In genomic region chr9:135279385-135279784, GRCh38 we compare ENCODE assay signal across 24 cellular contexts.
DNase-seq lines count a peak whose midpoint lies in the region; FAIRE-seq and TF ChIP-seq lines count a peak whose summit lies in the region.
"Had no signal": no experiment of that assay in that cellular context is flagged by ENCODE, and none has a peak within 500 bp of the region (broad histone marks: within the 10 kb centered on the region; RNA-seq: fewer than 3 reads in every experiment).

No MANE protein-coding gene starts in this region.

- H3K27me3 ChIP-seq in BLaER1 treated with 17β-estradiol and CSF1 and Interleukin-3, amounts not matched to agents 10 nM and 100 nM: peaks cover 0 to 32% (median 0%) of the 10 kb centered on the region in 11 experiments; a peak in 7 of 22 replicates
- H3K27me3 ChIP-seq in H1 (replicated peaks in 1 of 4; ENCODE audit: control insufficient read depth in 3 of 4, extremely low read depth in 1 of 4, insufficient read depth in 3 of 4, low read length in 3 of 4) (no peaks in the 10 kb centered on the region; a peak in 1 of 7 replicates), neuronal stem cell (ENCODE audit: control insufficient read depth in 3 of 3, insufficient read depth in 3 of 3, low read depth in 1 of 3, low read length in 3 of 3) (peaks cover 0 to 5% (median 0%) of the 10 kb centered on the region in 3 experiments), uterus (no peaks in the 10 kb centered on the region)
- H3K27me3 ChIP-seq: BE2C had no signal

- H2BK5ac ChIP-seq in H1 (ENCODE audit: low read depth, low read length) (no peak overlapping the region), neuronal stem cell (ENCODE audit: low read length) (peak overlapping the region; percentile 83)

- H2AK5ac ChIP-seq in H1 (ENCODE audit: low read depth, low read length): no peak overlapping the region
- H2AK5ac ChIP-seq in neuronal stem cell (ENCODE audit: low read depth, low read length): peak overlapping the region; percentile 74

- peaks cover 6% of the 10 kb centered on the region for H3K4me1 Mint-ChIP-seq in MCF 10A (ENCODE audit: insufficient read depth, unreplicated experiment)
- H3K4me1 Mint-ChIP-seq: CD14-positive monocyte; CD4-positive, alpha-beta memory T cell; CD4-positive, CD25-positive, alpha-beta regulatory T cell; CD8-positive, alpha-beta memory T cell had no signal

- H3K9me3 Mint-ChIP-seq in MCF 10A (ENCODE audit: unreplicated experiment): no peaks in the 10 kb centered on the region
- H3K9me3 Mint-ChIP-seq: CD4-positive, alpha-beta memory T cell; CD4-positive, CD25-positive, alpha-beta regulatory T cell; CD8-positive, alpha-beta memory T cell had no signal

- no peaks in the 10 kb centered on the region for H3K36me3 ChIP-seq in BLaER1 treated with 17β-estradiol and CSF1 and Interleukin-3, amounts not matched to agents 10 nM and 100 nM
- H3K36me3 ChIP-seq in H1 (ENCODE audit: control insufficient read depth in 2 of 4, insufficient read depth in 4 of 4, low read length in 3 of 4) (no peaks in the 10 kb centered on the region), neuronal stem cell (replicated peaks in 1 of 2; ENCODE audit: control insufficient read depth in 2 of 2, insufficient read depth in 2 of 2, low read length in 2 of 2) (no peaks in the 10 kb centered on the region), uterus (no peaks in the 10 kb centered on the region)
- H3K36me3 ChIP-seq: BE2C had no signal

- CTCF ChIA-PET in H1 (lab: Charles Lee; ENCODE audit: partially characterized antibody) (interaction anchor here (0.6 to 6.3 kb wide), 7 partner anchors 11 to 193 kb away, joined by 3 to 56 read pairs (median 4); no protein-coding TSS in a partner anchor), MCF 10A (lab: Yijun Ruan, JAX) (interaction anchor here (0.6 kb wide), 1 partner anchor 19 kb away, joined by 4 read pairs; no protein-coding TSS in a partner anchor)

- 86% methylated on average over 12 of the region's 12 CpGs; no CpG with 5 or more reads in 1 of the 2 experiments for WGBS in H1 (ENCODE audit: extremely low coverage in 1 of 2, insufficient coverage in 1 of 2, insufficient read length in 1 of 2, insufficient replicate concordance in 2 of 2, low coverage in 1 of 2, low lambda C conversion rate in 2 of 2, missing lambda C conversion rate in 1 of 2), 2 experiments
- no CpG with 5 or more reads among the region's 12 CpGs for WGBS in neuronal stem cell (ENCODE audit: extremely low coverage in 2 of 2, insufficient read length in 2 of 2, insufficient replicate concordance in 1 of 2), 2 donors

- no TSS peak for BruUV-seq in MCF 10A (replicated peaks; lab: Mats Ljungman, UMichigan)

- H4K91ac ChIP-seq in H1 (replicated peaks; ENCODE audit: insufficient read length, low read length) (no peak overlapping the region), neuronal stem cell (ENCODE audit: low read depth, low read length, poor library complexity) (no peak overlapping the region)

- TF ChIP-seq RAD21 in H1 (IDR thresholded peaks at IDR 0.05 in 1 of 2, conservative IDR thresholded peaks at IDR 0.05 in 1 of 2; ENCODE audit: low read depth in 2 of 2, low read length in 2 of 2): no peak

- peaks cover 11 to 98% (median 72%) of the 10 kb centered on the region in 10 experiments; a peak in 19 of 20 replicates for H3K4me1 ChIP-seq in BLaER1 treated with 17β-estradiol and CSF1 and Interleukin-3, amounts not matched to agents 10 nM and 100 nM
- H3K4me1 ChIP-seq in H1 (replicated peaks in 1 of 4; ENCODE audit: control insufficient read depth in 3 of 4, insufficient read depth in 4 of 4, low read length in 3 of 4) (peaks cover 0 to 2% (median 0%) of the 10 kb centered on the region in 4 experiments; a peak in 1 of 7 replicates), neuronal stem cell (ENCODE audit: control insufficient read depth in 2 of 2, insufficient read depth in 1 of 2, low read depth in 1 of 2, low read length in 2 of 2) (no peaks in the 10 kb centered on the region), uterus (peaks cover 0 to 5% of the 10 kb centered on the region in 2 donors)

- no peak overlapping the region for H2BK20ac ChIP-seq in H1 (ENCODE audit: low read length)

- intact Hi-C loops in MCF 10A (cut with micrococcal nuclease) (no loop called here), uterus (cut with DNase I; ENCODE audit: low total_unique reads) (no loop called here)

- no peak overlapping the region for H2BK15ac ChIP-seq in H1 (ENCODE audit: low read length)
- H2BK15ac ChIP-seq in neuronal stem cell (ENCODE audit: low read length): peak overlapping the region; percentile 19

- H3K4me3 ChIP-seq in BLaER1 treated with 17β-estradiol and CSF1 and Interleukin-3, amounts not matched to agents 10 nM and 100 nM: no peak overlapping the region
- H3K4me3 ChIP-seq in H1 (ENCODE audit: extremely low read depth in 1 of 4, insufficient read depth in 2 of 4, low read depth in 3 of 4, low read length in 4 of 4): no peak overlapping the region
- H3K4me3 ChIP-seq in neuronal stem cell (ENCODE audit: low read length in 2 of 2): no peak overlapping the region
- no peak overlapping the region for H3K4me3 ChIP-seq in uterus
- H3K4me3 ChIP-seq: GM12878 had no signal

- no peaks in the 10 kb centered on the region for H3K79me2 ChIP-seq in H1 (ENCODE audit: control insufficient read depth in 1 of 2, insufficient read depth in 2 of 2, low read length in 2 of 2)

- no peak overlapping the region for H3K56ac ChIP-seq in H1 (replicated peaks; ENCODE audit: insufficient read length, low read depth, low read length)

- H4K8ac ChIP-seq in H1 (ENCODE audit: extremely low read depth, insufficient read depth, low read length) (0 out of 2 replicates have a peak overlapping the region, but pooled peaks have one; percentile 11), neuronal stem cell (ENCODE audit: low read depth, low read length) (no peak overlapping the region)

- no peak overlapping the region for H3K18ac ChIP-seq in H1 (ENCODE audit: extremely low read depth, low read length)
- H3K18ac ChIP-seq in neuronal stem cell (ENCODE audit: low read length): no peak overlapping the region

- H2AFZ ChIP-seq in H1 (ENCODE audit: low read length): no peak overlapping the region
- H2AFZ ChIP-seq in neuronal stem cell (ENCODE audit: low read length): no peak overlapping the region

- no peaks in the 10 kb centered on the region for H3K36me3 Mint-ChIP-seq in MCF 10A (ENCODE audit: insufficient read depth, unreplicated experiment)
- H3K36me3 Mint-ChIP-seq: CD14-positive monocyte; CD4-positive, alpha-beta memory T cell; CD4-positive, CD25-positive, alpha-beta regulatory T cell; CD8-positive, alpha-beta memory T cell had no signal

- H2BK120ac ChIP-seq in H1 (replicated peaks; ENCODE audit: low read depth, low read length): no peak overlapping the region
- H2BK120ac ChIP-seq in neuronal stem cell (ENCODE audit: low read depth, low read length): peak overlapping the region; percentile 35

- H3K27me3 Mint-ChIP-seq in MCF 10A (ENCODE audit: insufficient read depth, unreplicated experiment): peaks cover 79% of the 10 kb centered on the region

- no peak overlapping the region for H3K9ac ChIP-seq in BLaER1 treated with 17β-estradiol and CSF1 and Interleukin-3, amounts not matched to agents 10 nM and 100 nM
- H3K9ac ChIP-seq in H1 (replicated peaks in 1 of 4; ENCODE audit: extremely low read depth in 1 of 4, low read depth in 3 of 4, low read length in 3 of 4) (no peak overlapping the region), neuronal stem cell (ENCODE audit: low read depth, low read length, poor library complexity) (no peak overlapping the region)

- no peaks in the 10 kb centered on the region for H3K79me1 ChIP-seq in H1 (ENCODE audit: low read depth, low read length)
- peaks cover 1% of the 10 kb centered on the region for H3K79me1 ChIP-seq in neuronal stem cell (ENCODE audit: low read depth, low read length)

- H3K27ac ChIP-seq in BLaER1 treated with 17β-estradiol and CSF1 and Interleukin-3, amounts not matched to agents 10 nM and 100 nM: peak overlapping the region in 1 of 11 experiments; percentile 1; a peak in 1 of 22 replicates
- H3K27ac ChIP-seq in H1 (ENCODE audit: low read depth, low read length) (no peak overlapping the region), neuronal stem cell (replicated peaks; ENCODE audit: low read length) (no peak overlapping the region), uterus (no peak overlapping the region)

- TF ChIP-seq CTCF in H1 (IDR thresholded peaks at IDR 0.05; ENCODE audit: control extremely low read depth in 1 of 3, insufficient read depth in 1 of 3, low read depth in 1 of 3, low read length in 3 of 3) (no peak), MCF 10A (IDR thresholded peaks at IDR 0.05; ENCODE audit: unreplicated experiment) (no peak), uterus (IDR thresholded peaks at IDR 0.05) (no peak)

- no peak for DNase-seq in H1 (ENCODE audit: low read depth in 1 of 2, low spot score in 2 of 2)
- DNase-seq in neuronal stem cell (ENCODE audit: low spot score): no peak
- DNase-seq in H54 (ENCODE audit: insufficient read length, low spot score): no peak
- no peak for DNase-seq in MCF 10A (ENCODE audit: unreplicated experiment)
- no peak for DNase-seq in uterus
- DNase-seq: 8988T; ACHN; BE2C; C1 segment of cervical spinal cord; CD4-positive, alpha-beta memory T cell; CD4-positive, CD25-positive, alpha-beta regulatory T cell; CD8-positive, alpha-beta memory T cell; COR-L47; DMS 273 treated with DMSO at 0.1 percent for 48 hours; DMS53; DND-41; EL; GDM1 had no signal

- peaks cover 0 to 32% (median 0%) of the 10 kb centered on the region in 11 experiments; a peak in 6 of 22 replicates for H4K20me1 ChIP-seq in BLaER1 treated with 17β-estradiol and CSF1 and Interleukin-3, amounts not matched to agents 10 nM and 100 nM
- no peaks in the 10 kb centered on the region for H4K20me1 ChIP-seq in H1 (replicated peaks in 1 of 2; ENCODE audit: control insufficient read depth in 1 of 2, insufficient read depth in 2 of 2, low read length in 2 of 2)

- H4K5ac ChIP-seq in H1 (ENCODE audit: insufficient read length, low read depth, low read length): no peak overlapping the region

- H3K9me3 ChIP-seq in BLaER1 treated with 17β-estradiol and CSF1 and Interleukin-3, amounts not matched to agents 10 nM and 100 nM (replicated peaks in 1 of 11): no peaks in the 10 kb centered on the region
- H3K9me3 ChIP-seq in H1 (ENCODE audit: insufficient read depth in 2 of 2, low read depth in 1 of 2, low read length in 1 of 2): no peaks in the 10 kb centered on the region
- no peaks in the 10 kb centered on the region for H3K9me3 ChIP-seq in neuronal stem cell (replicated peaks in 1 of 2; ENCODE audit: control insufficient read depth in 2 of 2, insufficient read depth in 1 of 2, low read depth in 1 of 2, low read length in 2 of 2)
- H3K9me3 ChIP-seq in uterus: no peaks in the 10 kb centered on the region
- H3K9me3 ChIP-seq: BE2C had no signal

- POLR2A ChIA-PET in H1 (lab: Charles Lee; ENCODE audit: partially characterized antibody) (no interaction called here), MCF 10A (lab: Yijun Ruan, JAX) (no interaction called here)

- H3K4ac ChIP-seq in H1 (replicated peaks; ENCODE audit: insufficient read length, low read depth, low read length): no peak overlapping the region
- peak overlapping the region; percentile 28 for H3K4ac ChIP-seq in neuronal stem cell (ENCODE audit: low read length)

- no peak overlapping the region for H3K4me3 Mint-ChIP-seq in MCF 10A (ENCODE audit: unreplicated experiment)
- H3K4me3 Mint-ChIP-seq: CD14-positive monocyte; CD4-positive, alpha-beta memory T cell; CD4-positive, CD25-positive, alpha-beta regulatory T cell; CD8-positive, alpha-beta memory T cell had no signal

- H2BK12ac ChIP-seq in H1 (ENCODE audit: low read depth, low read length) (no peak overlapping the region), neuronal stem cell (ENCODE audit: low read length) (no peak overlapping the region)

- H3K23ac ChIP-seq in H1 (ENCODE audit: insufficient read length) (no peak overlapping the region), neuronal stem cell (ENCODE audit: low read depth, low read length, poor library complexity) (peak overlapping the region; percentile 47)

- no peak overlapping the region for H3K27ac Mint-ChIP-seq in MCF 10A (ENCODE audit: low read depth, unreplicated experiment)
- H3K27ac Mint-ChIP-seq: CD14-positive monocyte; CD4-positive, alpha-beta memory T cell; CD4-positive, CD25-positive, alpha-beta regulatory T cell; CD8-positive, alpha-beta memory T cell had no signal

- no peak for TF ChIP-seq EP300 in H1 (IDR thresholded peaks at IDR 0.05; ENCODE audit: borderline replicate concordance in 1 of 2, low read depth in 2 of 2, low read length in 2 of 2)

- H3K14ac ChIP-seq in H1 (ENCODE audit: insufficient read length): no peak overlapping the region
- H3K14ac ChIP-seq in neuronal stem cell (ENCODE audit: low read length): peak overlapping the region; percentile 17

- no peak for FAIRE-seq in H1 (lab: Jason Lieb, UNC)
- FAIRE-seq in H54 (lab: Jason Lieb, UNC): no peak
- FAIRE-seq: A204.1, GM12878, GM12892, GM18507 had no signal

- H3K4me2 ChIP-seq in BLaER1 treated with 17β-estradiol and CSF1 and Interleukin-3, amounts not matched to agents 10 nM and 100 nM: peak overlapping the region in 6 of 11 experiments; percentile 18 to 97 (median 94); a peak in 11 of 22 replicates
- H3K4me2 ChIP-seq in H1 (ENCODE audit: insufficient read depth in 1 of 2, low read depth in 2 of 2, low read length in 2 of 2) (no peak overlapping the region), neuronal stem cell (ENCODE audit: insufficient read depth, low read length, poor library complexity, severe bottlenecking) (no peak overlapping the region)

- TF ChIP-seq POLR2A in H1 (IDR thresholded peaks at IDR 0.05; ENCODE audit: control extremely low read depth in 1 of 2, low read depth in 2 of 2, low read length in 2 of 2): no peak
- no peak for TF ChIP-seq POLR2A in H54 (IDR thresholded peaks at IDR 0.05; ENCODE audit: low read depth, low read length)
- no peak for TF ChIP-seq POLR2A in uterus (IDR thresholded peaks at IDR 0.05)

- H3K23me2 ChIP-seq in H1 (ENCODE audit: low read depth, low read length): no peaks in the 10 kb centered on the region

Comparison
In these comparisons a context has a peak if more than half of its experiments do, and no peak if none do; other contexts are left out.
1. H3K4me2 ChIP-seq: peak in BLaER1 treated with 17β-estradiol and CSF1 and Interleukin-3, amounts not matched to agents 10 nM and 100 nM (6 of 11); none in H1 (0 of 2) and neuronal stem cell (single experiment).